In the genomic region with DNA sequence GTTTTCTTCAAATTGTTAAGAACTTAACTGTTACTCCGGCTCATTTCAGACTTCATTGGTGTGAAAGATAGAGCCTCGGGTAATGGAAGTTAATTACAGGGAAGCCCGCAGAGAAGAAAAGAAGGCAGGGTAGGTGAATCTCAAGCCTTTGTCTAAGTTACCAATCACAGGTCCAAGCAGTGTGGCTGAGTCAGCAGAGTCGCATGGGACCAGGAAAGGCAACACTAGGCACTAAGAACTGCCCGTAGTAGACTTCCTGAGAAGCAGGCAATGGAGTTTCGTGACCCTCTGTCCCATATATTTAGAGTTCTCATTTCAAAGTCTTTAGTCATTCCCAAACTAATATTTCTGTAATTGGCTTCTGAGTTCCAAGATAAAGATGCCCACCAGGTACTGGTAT, we compare ENCODE assay signal across 1 cellular context.
TF ChIP-seq lines count a peak whose summit lies in the region.

No MANE protein-coding gene starts in this region.

TF ChIP-seq in GM23338, 12 proteins besides CTCF, POLR2A, EP300 and RAD21:
- TF ChIP-seq ZNF331 (CRISPR knock-in tag; IDR thresholded peaks at IDR 0.05; ENCODE audit: low read depth) (no peak), STAT1 (IDR thresholded peaks at IDR 0.05; ENCODE audit: unreplicated experiment) (no peak), ZNF114 (CRISPR knock-in tag; IDR thresholded peaks at IDR 0.05) (no peak), NANOG (IDR thresholded peaks at IDR 0.05; ENCODE audit: borderline replicate concordance) (no peak), EZH2phosphoT487 (IDR thresholded peaks at IDR 0.05; ENCODE audit: unreplicated experiment) (no peak), POLR2AphosphoS5 (IDR thresholded peaks at IDR 0.05; ENCODE audit: low read depth) (no peak), CREB1 (CRISPR knock-in tag; IDR thresholded peaks at IDR 0.05; ENCODE audit: low read depth) (no peak), EZH2 (IDR thresholded peaks at IDR 0.05; ENCODE audit: low read depth, unreplicated experiment) (no peak), JUNB (IDR thresholded peaks at IDR 0.05; ENCODE audit: unreplicated experiment) (no peak)
- TF ChIP-seq, protein P1, sequence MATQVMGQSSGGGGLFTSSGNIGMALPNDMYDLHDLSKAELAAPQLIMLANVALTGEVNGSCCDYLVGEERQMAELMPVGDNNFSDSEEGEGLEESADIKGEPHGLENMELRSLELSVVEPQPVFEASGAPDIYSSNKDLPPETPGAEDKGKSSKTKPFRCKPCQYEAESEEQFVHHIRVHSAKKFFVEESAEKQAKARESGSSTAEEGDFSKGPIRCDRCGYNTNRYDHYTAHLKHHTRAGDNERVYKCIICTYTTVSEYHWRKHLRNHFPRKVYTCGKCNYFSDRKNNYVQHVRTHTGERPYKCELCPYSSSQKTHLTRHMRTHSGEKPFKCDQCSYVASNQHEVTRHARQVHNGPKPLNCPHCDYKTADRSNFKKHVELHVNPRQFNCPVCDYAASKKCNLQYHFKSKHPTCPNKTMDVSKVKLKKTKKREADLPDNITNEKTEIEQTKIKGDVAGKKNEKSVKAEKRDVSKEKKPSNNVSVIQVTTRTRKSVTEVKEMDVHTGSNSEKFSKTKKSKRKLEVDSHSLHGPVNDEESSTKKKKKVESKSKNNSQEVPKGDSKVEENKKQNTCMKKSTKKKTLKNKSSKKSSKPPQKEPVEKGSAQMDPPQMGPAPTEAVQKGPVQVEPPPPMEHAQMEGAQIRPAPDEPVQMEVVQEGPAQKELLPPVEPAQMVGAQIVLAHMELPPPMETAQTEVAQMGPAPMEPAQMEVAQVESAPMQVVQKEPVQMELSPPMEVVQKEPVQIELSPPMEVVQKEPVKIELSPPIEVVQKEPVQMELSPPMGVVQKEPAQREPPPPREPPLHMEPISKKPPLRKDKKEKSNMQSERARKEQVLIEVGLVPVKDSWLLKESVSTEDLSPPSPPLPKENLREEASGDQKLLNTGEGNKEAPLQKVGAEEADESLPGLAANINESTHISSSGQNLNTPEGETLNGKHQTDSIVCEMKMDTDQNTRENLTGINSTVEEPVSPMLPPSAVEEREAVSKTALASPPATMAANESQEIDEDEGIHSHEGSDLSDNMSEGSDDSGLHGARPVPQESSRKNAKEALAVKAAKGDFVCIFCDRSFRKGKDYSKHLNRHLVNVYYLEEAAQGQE (IDR thresholded peaks at IDR 0.05; ENCODE audit: unreplicated experiment): no peak
- TF ChIP-seq, protein P2, sequence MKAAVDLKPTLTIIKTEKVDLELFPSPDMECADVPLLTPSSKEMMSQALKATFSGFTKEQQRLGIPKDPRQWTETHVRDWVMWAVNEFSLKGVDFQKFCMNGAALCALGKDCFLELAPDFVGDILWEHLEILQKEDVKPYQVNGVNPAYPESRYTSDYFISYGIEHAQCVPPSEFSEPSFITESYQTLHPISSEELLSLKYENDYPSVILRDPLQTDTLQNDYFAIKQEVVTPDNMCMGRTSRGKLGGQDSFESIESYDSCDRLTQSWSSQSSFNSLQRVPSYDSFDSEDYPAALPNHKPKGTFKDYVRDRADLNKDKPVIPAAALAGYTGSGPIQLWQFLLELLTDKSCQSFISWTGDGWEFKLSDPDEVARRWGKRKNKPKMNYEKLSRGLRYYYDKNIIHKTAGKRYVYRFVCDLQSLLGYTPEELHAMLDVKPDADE (IDR thresholded peaks at IDR 0.05): no peak
- TF ChIP-seq, protein P3, sequence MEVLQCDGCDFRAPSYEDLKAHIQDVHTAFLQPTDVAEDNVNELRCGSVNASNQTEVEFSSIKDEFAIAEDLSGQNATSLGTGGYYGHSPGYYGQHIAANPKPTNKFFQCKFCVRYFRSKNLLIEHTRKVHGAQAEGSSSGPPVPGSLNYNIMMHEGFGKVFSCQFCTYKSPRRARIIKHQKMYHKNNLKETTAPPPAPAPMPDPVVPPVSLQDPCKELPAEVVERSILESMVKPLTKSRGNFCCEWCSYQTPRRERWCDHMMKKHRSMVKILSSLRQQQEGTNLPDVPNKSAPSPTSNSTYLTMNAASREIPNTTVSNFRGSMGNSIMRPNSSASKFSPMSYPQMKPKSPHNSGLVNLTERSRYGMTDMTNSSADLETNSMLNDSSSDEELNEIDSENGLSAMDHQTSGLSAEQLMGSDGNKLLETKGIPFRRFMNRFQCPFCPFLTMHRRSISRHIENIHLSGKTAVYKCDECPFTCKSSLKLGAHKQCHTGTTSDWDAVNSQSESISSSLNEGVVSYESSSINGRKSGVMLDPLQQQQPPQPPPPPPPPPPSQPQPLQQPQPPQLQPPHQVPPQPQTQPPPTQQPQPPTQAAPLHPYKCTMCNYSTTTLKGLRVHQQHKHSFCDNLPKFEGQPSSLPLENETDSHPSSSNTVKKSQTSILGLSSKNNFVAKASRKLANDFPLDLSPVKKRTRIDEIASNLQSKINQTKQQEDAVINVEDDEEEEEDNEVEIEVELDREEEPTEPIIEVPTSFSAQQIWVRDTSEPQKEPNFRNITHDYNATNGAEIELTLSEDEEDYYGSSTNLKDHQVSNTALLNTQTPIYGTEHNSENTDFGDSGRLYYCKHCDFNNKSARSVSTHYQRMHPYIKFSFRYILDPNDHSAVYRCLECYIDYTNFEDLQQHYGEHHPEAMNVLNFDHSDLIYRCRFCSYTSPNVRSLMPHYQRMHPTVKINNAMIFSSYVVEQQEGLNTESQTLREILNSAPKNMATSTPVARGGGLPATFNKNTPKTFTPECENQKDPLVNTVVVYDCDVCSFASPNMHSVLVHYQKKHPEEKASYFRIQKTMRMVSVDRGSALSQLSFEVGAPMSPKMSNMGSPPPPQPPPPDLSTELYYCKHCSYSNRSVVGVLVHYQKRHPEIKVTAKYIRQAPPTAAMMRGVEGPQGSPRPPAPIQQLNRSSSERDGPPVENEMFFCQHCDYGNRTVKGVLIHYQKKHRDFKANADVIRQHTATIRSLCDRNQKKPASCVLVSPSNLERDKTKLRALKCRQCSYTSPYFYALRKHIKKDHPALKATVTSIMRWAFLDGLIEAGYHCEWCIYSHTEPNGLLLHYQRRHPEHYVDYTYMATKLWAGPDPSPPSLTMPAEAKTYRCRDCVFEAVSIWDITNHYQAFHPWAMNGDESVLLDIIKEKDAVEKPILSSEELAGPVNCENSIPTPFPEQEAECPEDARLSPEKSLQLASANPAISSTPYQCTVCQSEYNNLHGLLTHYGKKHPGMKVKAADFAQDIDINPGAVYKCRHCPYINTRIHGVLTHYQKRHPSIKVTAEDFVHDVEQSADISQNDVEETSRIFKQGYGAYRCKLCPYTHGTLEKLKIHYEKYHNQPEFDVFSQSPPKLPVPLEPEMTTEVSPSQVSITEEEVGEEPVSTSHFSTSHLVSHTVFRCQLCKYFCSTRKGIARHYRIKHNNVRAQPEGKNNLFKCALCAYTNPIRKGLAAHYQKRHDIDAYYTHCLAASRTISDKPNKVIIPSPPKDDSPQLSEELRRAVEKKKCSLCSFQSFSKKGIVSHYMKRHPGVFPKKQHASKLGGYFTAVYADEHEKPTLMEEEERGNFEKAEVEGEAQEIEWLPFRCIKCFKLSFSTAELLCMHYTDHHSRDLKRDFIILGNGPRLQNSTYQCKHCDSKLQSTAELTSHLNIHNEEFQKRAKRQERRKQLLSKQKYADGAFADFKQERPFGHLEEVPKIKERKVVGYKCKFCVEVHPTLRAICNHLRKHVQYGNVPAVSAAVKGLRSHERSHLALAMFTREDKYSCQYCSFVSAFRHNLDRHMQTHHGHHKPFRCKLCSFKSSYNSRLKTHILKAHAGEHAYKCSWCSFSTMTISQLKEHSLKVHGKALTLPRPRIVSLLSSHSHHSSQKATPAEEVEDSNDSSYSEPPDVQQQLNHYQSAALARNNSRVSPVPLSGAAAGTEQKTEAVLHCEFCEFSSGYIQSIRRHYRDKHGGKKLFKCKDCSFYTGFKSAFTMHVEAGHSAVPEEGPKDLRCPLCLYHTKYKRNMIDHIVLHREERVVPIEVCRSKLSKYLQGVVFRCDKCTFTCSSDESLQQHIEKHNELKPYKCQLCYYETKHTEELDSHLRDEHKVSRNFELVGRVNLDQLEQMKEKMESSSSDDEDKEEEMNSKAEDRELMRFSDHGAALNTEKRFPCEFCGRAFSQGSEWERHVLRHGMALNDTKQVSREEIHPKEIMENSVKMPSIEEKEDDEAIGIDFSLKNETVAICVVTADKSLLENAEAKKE (CRISPR knock-in tag; IDR thresholded peaks at IDR 0.05): no peak
